Comparison of ENCODE assay signal across 2 cellular contexts in the genomic region with DNA sequence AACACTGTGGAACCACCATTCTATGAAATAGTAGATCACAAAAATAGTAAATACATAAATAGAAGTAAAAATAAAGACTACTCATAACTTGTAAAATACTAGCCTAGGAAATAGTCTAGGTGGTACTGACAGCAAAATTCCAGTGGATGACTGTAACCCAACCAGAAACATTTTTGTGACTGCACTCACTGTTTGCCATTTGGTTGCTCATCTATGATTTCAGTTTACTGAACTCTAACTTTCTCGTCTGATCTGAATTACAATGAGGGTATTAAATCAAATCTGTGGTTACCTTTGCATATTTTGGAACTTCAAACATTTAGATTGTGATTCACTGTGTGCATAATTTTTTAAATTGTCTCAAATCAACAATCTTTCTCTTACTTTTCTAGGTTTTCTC.
A peak's percentile ranks its signal among the peaks of the same experiment; 100 is the strongest.
TF ChIP-seq lines count a peak whose summit lies in the region.

No MANE protein-coding gene starts in this region.

TF ChIP-seq in A549, 52 proteins besides CTCF, POLR2A, EP300 and RAD21 (continued from another document and continues in another):
- TF ChIP-seq REST (IDR thresholded peaks at IDR 0.05), result no peak
- TF ChIP-seq TP53 (CRISPR knock-in tag; IDR thresholded peaks at IDR 0.05), result no peak
- peak; percentile 89 for TF ChIP-seq GATA3 (IDR thresholded peaks at IDR 0.05; ENCODE audit: borderline replicate concordance)
- no peak for TF ChIP-seq EHMT2 (IDR thresholded peaks at IDR 0.05; ENCODE audit: low read depth)
- no peak for TF ChIP-seq ZNF302 (CRISPR knock-in tag; IDR thresholded peaks at IDR 0.05)
- TF ChIP-seq BCL3 (IDR thresholded peaks at IDR 0.05), result 0 out of 3 replicates have a peak, but pooled peaks have one; percentile 30
- TF ChIP-seq MYC (IDR thresholded peaks at IDR 0.05; ENCODE audit: borderline replicate concordance, low read length), result no peak
- TF ChIP-seq CBX2 (IDR thresholded peaks at IDR 0.05; ENCODE audit: borderline replicate concordance, low read depth), result no peak
- no peak for TF ChIP-seq NPAS2 (CRISPR knock-in tag; IDR thresholded peaks at IDR 0.05; ENCODE audit: borderline replicate concordance)
- TF ChIP-seq USF2 (IDR thresholded peaks at IDR 0.05), result no peak
- peak; percentile 91 for TF ChIP-seq JUNB (IDR thresholded peaks at IDR 0.05)
- TF ChIP-seq SMC3 (IDR thresholded peaks at IDR 0.05), result 0 out of 3 replicates have a peak, but pooled peaks have one; percentile 8
- TF ChIP-seq SREBF2 (IDR thresholded peaks at IDR 0.05), result no peak
- no peak for TF ChIP-seq FOSB (CRISPR knock-in tag; IDR thresholded peaks at IDR 0.05)
- TF ChIP-seq RNF2 (IDR thresholded peaks at IDR 0.05; ENCODE audit: borderline replicate concordance, low read depth), result no peak
- TF ChIP-seq, protein P1, sequence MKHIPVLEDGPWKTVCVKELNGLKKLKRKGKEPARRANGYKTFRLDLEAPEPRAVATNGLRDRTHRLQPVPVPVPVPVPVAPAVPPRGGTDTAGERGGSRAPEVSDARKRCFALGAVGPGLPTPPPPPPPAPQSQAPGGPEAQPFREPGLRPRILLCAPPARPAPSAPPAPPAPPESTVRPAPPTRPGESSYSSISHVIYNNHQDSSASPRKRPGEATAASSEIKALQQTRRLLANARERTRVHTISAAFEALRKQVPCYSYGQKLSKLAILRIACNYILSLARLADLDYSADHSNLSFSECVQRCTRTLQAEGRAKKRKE (CRISPR knock-in tag; IDR thresholded peaks at IDR 0.05; ENCODE audit: low read depth), result no peak
- no peak for TF ChIP-seq EHF (CRISPR knock-in tag; IDR thresholded peaks at IDR 0.05)
- no peak for TF ChIP-seq NR3C1 (IDR thresholded peaks at IDR 0.05)
- TF ChIP-seq HEYL (CRISPR knock-in tag; IDR thresholded peaks at IDR 0.05), result no peak
- TF ChIP-seq JUN (IDR thresholded peaks at IDR 0.05), result 0 out of 5 replicates have a peak, but pooled peaks of 1 of the 2 experiments have one; percentile 32
- TF ChIP-seq ZC3H11A (IDR thresholded peaks at IDR 0.05), result no peak
- no peak for TF ChIP-seq ESRRA (IDR thresholded peaks at IDR 0.05; ENCODE audit: borderline replicate concordance, low read length)
- TF ChIP-seq RARB (CRISPR knock-in tag; IDR thresholded peaks at IDR 0.05), result no peak
- TF ChIP-seq MAX (IDR thresholded peaks at IDR 0.05), result peak; percentile 39; the same call in 1 of the 2 replicates
- TF ChIP-seq HOXB13 (CRISPR knock-in tag; IDR thresholded peaks at IDR 0.05; ENCODE audit: low read depth), result no peak
- no peak for TF ChIP-seq NFE2L2 (conservative IDR thresholded peaks at IDR 0.05; ENCODE audit: low read length)
- no peak for TF ChIP-seq MAZ (IDR thresholded peaks at IDR 0.05; ENCODE audit: borderline replicate concordance, low read depth, low read length)
- peak in 1 of 2 experiments; percentile 34; a peak in 1 of 4 replicates for TF ChIP-seq CEBPB (IDR thresholded peaks at IDR 0.05)
- no peak for TF ChIP-seq E2F6 (IDR thresholded peaks at IDR 0.05; ENCODE audit: borderline replicate concordance, low read depth)
- peak; percentile 74 for TF ChIP-seq FOSL2 (IDR thresholded peaks at IDR 0.05)
- TF ChIP-seq FOSL2 (CRISPR knock-in tag; IDR thresholded peaks at IDR 0.05), result peak; percentile 81

TF ChIP-seq in SK-N-SH treated with all-trans-retinoic acid at 6 μM for 48 hours, 23 proteins besides CTCF, POLR2A, EP300 and RAD21 (continued from another document):
- TF ChIP-seq, protein P2, sequence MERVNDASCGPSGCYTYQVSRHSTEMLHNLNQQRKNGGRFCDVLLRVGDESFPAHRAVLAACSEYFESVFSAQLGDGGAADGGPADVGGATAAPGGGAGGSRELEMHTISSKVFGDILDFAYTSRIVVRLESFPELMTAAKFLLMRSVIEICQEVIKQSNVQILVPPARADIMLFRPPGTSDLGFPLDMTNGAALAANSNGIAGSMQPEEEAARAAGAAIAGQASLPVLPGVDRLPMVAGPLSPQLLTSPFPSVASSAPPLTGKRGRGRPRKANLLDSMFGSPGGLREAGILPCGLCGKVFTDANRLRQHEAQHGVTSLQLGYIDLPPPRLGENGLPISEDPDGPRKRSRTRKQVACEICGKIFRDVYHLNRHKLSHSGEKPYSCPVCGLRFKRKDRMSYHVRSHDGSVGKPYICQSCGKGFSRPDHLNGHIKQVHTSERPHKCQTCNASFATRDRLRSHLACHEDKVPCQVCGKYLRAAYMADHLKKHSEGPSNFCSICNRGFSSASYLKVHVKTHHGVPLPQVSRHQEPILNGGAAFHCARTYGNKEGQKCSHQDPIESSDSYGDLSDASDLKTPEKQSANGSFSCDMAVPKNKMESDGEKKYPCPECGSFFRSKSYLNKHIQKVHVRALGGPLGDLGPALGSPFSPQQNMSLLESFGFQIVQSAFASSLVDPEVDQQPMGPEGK (CRISPR knock-in tag; IDR thresholded peaks at IDR 0.05; ENCODE audit: borderline replicate concordance), result no peak
- TF ChIP-seq, protein P3, sequence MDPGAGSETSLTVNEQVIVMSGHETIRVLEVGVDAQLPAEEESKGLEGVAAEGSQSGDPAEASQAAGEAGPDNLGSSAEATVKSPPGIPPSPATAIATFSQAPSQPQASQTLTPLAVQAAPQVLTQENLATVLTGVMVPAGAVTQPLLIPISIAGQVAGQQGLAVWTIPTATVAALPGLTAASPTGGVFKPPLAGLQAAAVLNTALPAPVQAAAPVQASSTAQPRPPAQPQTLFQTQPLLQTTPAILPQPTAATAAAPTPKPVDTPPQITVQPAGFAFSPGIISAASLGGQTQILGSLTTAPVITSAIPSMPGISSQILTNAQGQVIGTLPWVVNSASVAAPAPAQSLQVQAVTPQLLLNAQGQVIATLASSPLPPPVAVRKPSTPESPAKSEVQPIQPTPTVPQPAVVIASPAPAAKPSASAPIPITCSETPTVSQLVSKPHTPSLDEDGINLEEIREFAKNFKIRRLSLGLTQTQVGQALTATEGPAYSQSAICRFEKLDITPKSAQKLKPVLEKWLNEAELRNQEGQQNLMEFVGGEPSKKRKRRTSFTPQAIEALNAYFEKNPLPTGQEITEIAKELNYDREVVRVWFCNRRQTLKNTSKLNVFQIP (CRISPR knock-in tag; IDR thresholded peaks at IDR 0.05; ENCODE audit: borderline replicate concordance, low read depth), result no peak
- TF ChIP-seq ZNF70 (CRISPR knock-in tag; IDR thresholded peaks at IDR 0.05), result no peak
- no peak for TF ChIP-seq ZNF8 (CRISPR knock-in tag; IDR thresholded peaks at IDR 0.05)
- TF ChIP-seq GLIS3 (CRISPR knock-in tag; IDR thresholded peaks at IDR 0.05), result no peak
- no peak for TF ChIP-seq ESRRG (CRISPR knock-in tag; IDR thresholded peaks at IDR 0.05)
- no peak for TF ChIP-seq TSHZ2 (CRISPR knock-in tag; IDR thresholded peaks at IDR 0.05)
- no peak for TF ChIP-seq ZNF565 (CRISPR knock-in tag; conservative IDR thresholded peaks at IDR 0.05; ENCODE audit: low read depth)
- no peak for TF ChIP-seq RARB (CRISPR knock-in tag; IDR thresholded peaks at IDR 0.05)
- TF ChIP-seq ISL1 (CRISPR knock-in tag; IDR thresholded peaks at IDR 0.05), result no peak
- TF ChIP-seq CSDC2 (CRISPR knock-in tag; IDR thresholded peaks at IDR 0.05), result no peak
- no peak for TF ChIP-seq TOX (CRISPR knock-in tag; IDR thresholded peaks at IDR 0.05; ENCODE audit: borderline replicate concordance)
- no peak for TF ChIP-seq CSRNP3 (CRISPR knock-in tag; IDR thresholded peaks at IDR 0.05)
- no peak for TF ChIP-seq OSR1 (CRISPR knock-in tag; IDR thresholded peaks at IDR 0.05)
